Comparison of ENCODE assay signal across 8 cellular contexts in genomic region chr11:83192846-83193245, GRCh38. TPM values are rescaled to one million over a fixed set of nuclear protein-coding genes. Genes with fewer than 3 reads are reported as not detected.
DNase-seq lines count a peak whose midpoint lies in the region; ATAC-seq and TF ChIP-seq lines count a peak whose summit lies in the region.

No MANE protein-coding gene starts in this region.

- no peak for DNase-seq in A673 (ENCODE audit: low spot score)
- no peak for DNase-seq in Jurkat, Clone E6-1 (ENCODE audit: low read depth, low spot score)
- DNase-seq in HK-2 (ENCODE audit: unreplicated experiment), result no peak
- DNase-seq in AML-193 (lab: John Stamatoyannopoulos, UW), result no peak
- no peak for DNase-seq in NCI-H1694 treated with DMSO at 0.1 percent for 48 hours (lab: John Stamatoyannopoulos, UW)

- no peak for TF ChIP-seq CTCF in A673 (conservative IDR thresholded peaks at IDR 0.05; ENCODE audit: low read depth, low read length)

- ATAC-seq in esophagus mucosa, result no peak

- H3K36me3 ChIP-seq in A673 (ENCODE audit: insufficient read depth, low read length, poor library complexity, severe bottlenecking) (peaks cover 23% of the 10 kb centered on the region), muscle layer of duodenum (ENCODE audit: control insufficient read depth in 1 of 2, insufficient read depth in 2 of 2, low read length in 2 of 2) (peaks cover 17 to 25% of the 10 kb centered on the region in 2 donors)

- no TSS peak for BruUV-seq in A673 (replicated peaks; lab: Mats Ljungman, UMichigan)

- CTCF ChIA-PET in A673 (lab: Charles Lee), result no interaction called here

- H3K4me1 ChIP-seq in A673 (ENCODE audit: insufficient read depth, low read length, poor library complexity, severe bottlenecking), result peaks cover 7% of the 10 kb centered on the region
- peaks cover 13 to 30% of the 10 kb centered on the region in 2 donors for H3K4me1 ChIP-seq in muscle layer of duodenum (ENCODE audit: control insufficient read depth in 1 of 2, insufficient read depth in 2 of 2, low read length in 2 of 2)

- POLR2A ChIA-PET in A673 (lab: Charles Lee; ENCODE audit: low non-redundant PET), result no interaction called here

- H3K9me3 ChIP-seq in A673 (ENCODE audit: low read depth, low read length, poor library complexity, severe bottlenecking) (no peaks in the 10 kb centered on the region), muscle layer of duodenum (ENCODE audit: control insufficient read depth in 1 of 2, low read length in 2 of 2) (no peaks in the 10 kb centered on the region)

- H3K27ac ChIP-seq in A673 (ENCODE audit: low read depth, low read length, poor library complexity, severe bottlenecking), result peak overlapping the region; percentile 91
- H3K27ac ChIP-seq in cingulate gyrus (ENCODE audit: low read depth, low read length), result peak overlapping the region; percentile 49
- H3K27ac ChIP-seq in muscle layer of duodenum (ENCODE audit: low read length), result peak overlapping the region; percentile 100

- H3K4me3 ChIP-seq in A673 (ENCODE audit: low read depth, low read length, poor library complexity, severe bottlenecking), result peak overlapping the region; percentile 90
- H3K4me3 ChIP-seq in Jurkat, Clone E6-1 (ENCODE audit: low read length), result peak overlapping the region; percentile 95
- H3K4me3 ChIP-seq in muscle layer of duodenum (ENCODE audit: low read depth in 1 of 2, low read length in 2 of 2), result peak overlapping the region; percentile 88 to 99

- intact Hi-C loops in A673 (cut with micrococcal nuclease; ENCODE audit: unreplicated experiment), result loop anchor here (1.0 kb wide), 1 partner anchor 627 kb away; no protein-coding TSS in a partner anchor

- H3K27me3 ChIP-seq in A673 (replicated peaks; ENCODE audit: insufficient read depth, low read depth, low read length, poor library complexity) (no peaks in the 10 kb centered on the region), muscle layer of duodenum (ENCODE audit: low read depth, low read length) (no peaks in the 10 kb centered on the region)

RNA-seq across cellular contexts. Expression of gene ANKRD42, which starts 0.7 kb away (rescaled TPM):
- total RNA-seq in A673 (2021), result 11.0 and 11.3 TPM in 2 replicates
- polyA plus RNA-seq in Jurkat, Clone E6-1 (2012; ENCODE audit: insufficient read depth, insufficient read length), result 4.5 TPM
- 5.1 TPM for total RNA-seq in esophagus mucosa

RNA-seq across cellular contexts. Expression of gene PCF11, which starts 35.9 kb away (rescaled TPM):
- 71.7 and 77.5 TPM in 2 replicates for total RNA-seq in A673 (2021)
- 39.2 TPM for polyA plus RNA-seq in Jurkat, Clone E6-1 (2012; ENCODE audit: insufficient read depth, insufficient read length)
- total RNA-seq in esophagus mucosa, result 28.7 TPM

Comparison
In these comparisons a context has a peak if more than half of its experiments do, and no peak if none do; other contexts are left out.
1. H3K27ac ChIP-seq: peak in every context shown above with its lines; median percentile 100 in muscle layer of duodenum; 91 in A673; 49 in cingulate gyrus.